In genomic region chr9:20684865-20685696, GRCh38 we compare ENCODE assay signal across 8 cellular contexts. TPM values are rescaled to one million over a fixed set of nuclear protein-coding genes. Genes with fewer than 3 reads are reported as not detected.
DNase-seq lines count a peak whose midpoint lies in the region; ATAC-seq, FAIRE-seq and TF ChIP-seq lines count a peak whose summit lies in the region.

No MANE protein-coding gene starts in this region.

- H3K4me1 ChIP-seq in gastroesophageal sphincter (peaks cover 6 to 28% (median 7%) of the 10 kb centered on the region in 3 donors), gastrocnemius medialis (peaks cover 16 to 31% of the 10 kb centered on the region in 2 donors)

- no peak for TF ChIP-seq EP300 in gastroesophageal sphincter (IDR thresholded peaks at IDR 0.05)

- in situ Hi-C loops in gastrocnemius medialis (cut with MboI; ENCODE audit: low sequenced_read_pairs in 4 of 4) = loop anchor here in 2 of 4 donors (10.0 to 25.0 kb wide), 3 partner anchors 60 to 1448 kb away; partner anchors contain the start of genes DENND4C (in 1 of the 2) and MLLT3 (in 1 of the 2)

- peak overlapping the region; percentile 87 for H3K4me3 ChIP-seq in AG10803 (ENCODE audit: low read length)
- H3K4me3 ChIP-seq in WI38 (ENCODE audit: low read depth, low read length) = peak overlapping the region; percentile 88
- peak overlapping the region; percentile 61 to 92 for H3K4me3 ChIP-seq in gastroesophageal sphincter
- H3K4me3 ChIP-seq in gastrocnemius medialis = peak overlapping the region; percentile 71 to 82 (median 77)

- FAIRE-seq in H54 (lab: Jason Lieb, UNC) = peak; percentile 99

- intact Hi-C loops in gastrocnemius medialis (cut with DNase I; ENCODE audit: low total_unique reads) = loop anchor here (1.0 to 2.0 kb wide), 2 partner anchors 63 to 328 kb away; partner anchors contain the start of gene MLLT3

- TF ChIP-seq CTCF in AG10803 (conservative IDR thresholded peaks at IDR 0.05; ENCODE audit: low read length) = no peak
- TF ChIP-seq CTCF in WI38 (IDR thresholded peaks at IDR 0.05; ENCODE audit: low read depth, low read length) = no peak
- no peak for TF ChIP-seq CTCF in gastroesophageal sphincter (IDR thresholded peaks at IDR 0.05)
- no peak for TF ChIP-seq CTCF in gastrocnemius medialis (IDR thresholded peaks at IDR 0.05 in 4 of 5, conservative IDR thresholded peaks at IDR 0.05 in 1 of 5)

- H3K36me3 ChIP-seq in gastroesophageal sphincter (no peaks in the 10 kb centered on the region), gastrocnemius medialis (no peaks in the 10 kb centered on the region)

- DNase-seq in AG10803 (ENCODE audit: low read depth) (peak; percentile 74), H54 (ENCODE audit: insufficient read length, low spot score) (peak; percentile 14), gastrocnemius medialis (no peak), cerebellum (ENCODE audit: low spot score) (no peak)
- no peak for DNase-seq in stimulated activated naive CD4-positive, alpha-beta T cell treated with Interleukin-2 at 50 U/mL for 16 hours (lab: John Stamatoyannopoulos, UW)

- ATAC-seq in gastroesophageal sphincter (no peak), gastrocnemius medialis (peak in 1 of 2 donors; percentile 12), HG03159 (IDR thresholded peaks at IDR 0.05; ENCODE audit: unreplicated experiment) (no peak)

- peak overlapping the region; percentile 61 to 98 (median 96) for H3K27ac ChIP-seq in gastroesophageal sphincter
- H3K27ac ChIP-seq in gastrocnemius medialis = peak overlapping the region; percentile 89 to 98 (median 96)

- H3K27me3 ChIP-seq in gastroesophageal sphincter (no peaks in the 10 kb centered on the region), gastrocnemius medialis (no peaks in the 10 kb centered on the region)

- 0 to 3% methylated on average over 11 of the region's 11 CpGs for WGBS in gastroesophageal sphincter (ENCODE audit: low coverage in 1 of 2), 2 donors

- H3K9me3 ChIP-seq in gastroesophageal sphincter (no peaks in the 10 kb centered on the region), gastrocnemius medialis (no peaks in the 10 kb centered on the region)

- TF ChIP-seq POLR2A in H54 (IDR thresholded peaks at IDR 0.05; ENCODE audit: low read depth, low read length) (no peak), gastroesophageal sphincter (IDR thresholded peaks at IDR 0.05) (no peak), gastrocnemius medialis (IDR thresholded peaks at IDR 0.05) (no peak)

RNA-seq across cellular contexts. Expression of gene FOCAD, which starts 1.0 kb away (rescaled TPM):
- 10 to 100 TPM; 23.0 to 35.9 (median 30.4) TPM for total RNA-seq in gastroesophageal sphincter
- total RNA-seq in gastrocnemius medialis = 10 to 100 TPM; 19.5 to 36.0 (median 28.6) TPM
- 97.0 TPM for total RNA-seq in cerebellum

Comparison
In these comparisons a context has a peak if more than half of its experiments do, and no peak if none do; other contexts are left out.
1. DNase-seq: peak in AG10803 (single experiment) and H54 (single experiment); none in gastrocnemius medialis (0 of 2), stimulated activated naive CD4-positive, alpha-beta T cell treated with Interleukin-2 at 50 U/mL for 16 hours (single experiment) and cerebellum (single experiment).
2. Peak in every context shown above with its lines, with median percentiles within 50 percentile points of each other: H3K4me3 ChIP-seq.